ENCODE assay signal across 8 cellular contexts in genomic region chr20:25696384-25697131, GRCh38. TPM values are rescaled to one million over a fixed set of nuclear protein-coding genes. Genes with fewer than 3 reads are reported as not detected.
A peak's percentile ranks its signal among the peaks of the same experiment; 100 is the strongest.
DNase-seq lines count a peak whose midpoint lies in the region; ATAC-seq, FAIRE-seq and TF ChIP-seq lines count a peak whose summit lies in the region.

Gene ZNF337, minus strand, starts transcription at chr20:25696853. Its CDS starts 10,436 bp downstream, at chr20:25686417.

- no peak for TF ChIP-seq CTCF in kidney (IDR thresholded peaks at IDR 0.05; ENCODE audit: borderline replicate concordance, extremely low read depth, insufficient read depth)

- DNase-seq in Ammon's horn (ENCODE audit: low spot score) (peak; percentile 96), NCI-H510A (lab: John Stamatoyannopoulos, UW) (peak; percentile 98), cerebellum (ENCODE audit: low spot score) (peak; percentile 97), kidney (peak; percentile 98)
- peak; percentile 88 for DNase-seq in activated CD4-positive, alpha-beta T cell treated with anti-CD3 and anti-CD28 coated beads for 1 hour
- DNase-seq in stimulated activated CD4-positive, alpha-beta T cell treated with anti-CD3 and anti-CD28 coated beads, Interleukin-15, amount 100 ng/mL, for 24 hours, result peak; percentile 97

- peak within 1 kb of the TSS; percentile 30 to 86 for H3K9ac ChIP-seq in kidney (ENCODE audit: low read length in 2 of 2)

- FAIRE-seq in kidney (lab: Jason Lieb, UNC), result no peak

- H3K27ac ChIP-seq in kidney (ENCODE audit: low read depth in 2 of 2, low read length in 2 of 2), result peak within 1 kb of the TSS; percentile 87 to 89

- H3K4me1 ChIP-seq in kidney (ENCODE audit: control insufficient read depth in 1 of 2, insufficient read depth in 1 of 2, low read depth in 1 of 2, low read length in 2 of 2), result no peaks in the 10 kb centered on the region

- no peaks in the 10 kb centered on the region for H3K36me3 ChIP-seq in kidney (ENCODE audit: control insufficient read depth in 1 of 2, insufficient read depth in 2 of 2, low read length in 2 of 2)

- peak within 1 kb of the TSS; percentile 64 to 97 for H3K4me3 ChIP-seq in kidney (ENCODE audit: low read length in 2 of 2)

- peaks cover 0 to 7% of the 10 kb centered on the region in 2 donors for H3K9me3 ChIP-seq in kidney (ENCODE audit: control insufficient read depth in 1 of 2, low read length in 2 of 2)

- peak; percentile 96 for ATAC-seq in HG03432 (IDR thresholded peaks at IDR 0.05; ENCODE audit: unreplicated experiment)

- peak; percentile 66 for TF ChIP-seq POLR2A in GM19099 (IDR thresholded peaks at IDR 0.05; ENCODE audit: extremely low read depth, insufficient read length, low read depth)

- intact Hi-C loops in kidney (cut with DNase I), result no loop called here

RNA-seq across cellular contexts. Expression of gene ZNF337, which starts in this region (rescaled TPM):
- total RNA-seq in cerebellum, result 27.6 TPM
- 17.1 TPM for total RNA-seq in kidney
- polyA plus RNA-seq in kidney (ENCODE audit: insufficient read depth, low read depth, low replicate concordance), result 9.2 TPM

Comparison
In these comparisons a context has a peak if more than half of its experiments do, and no peak if none do; other contexts are left out.
1. Peak in every context shown above with its lines: DNase-seq, ATAC-seq, H3K4me3 ChIP-seq and H3K27ac ChIP-seq.